In genomic region chr2:152506843-152507242, GRCh38 we compare ENCODE assay signal across 11 cellular contexts.
DNase-seq lines count a peak whose midpoint lies in the region; ATAC-seq and TF ChIP-seq lines count a peak whose summit lies in the region.
"Had no signal": no experiment of that assay in that cellular context is flagged by ENCODE, and none has a peak within 500 bp of the region (broad histone marks: within the 10 kb centered on the region; RNA-seq: fewer than 3 reads in every experiment).

No MANE protein-coding gene starts in this region.

- 81% methylated on average over 4 of the region's 4 CpGs for WGBS in prostate gland

- TF ChIP-seq CTCF in brain microvascular endothelial cell (IDR thresholded peaks at IDR 0.05; ENCODE audit: low read depth, low read length, missing control alignments) (no peak), prostate gland (IDR thresholded peaks at IDR 0.05) (no peak)

- H3K27ac ChIP-seq in ACC112 (ENCODE audit: low read depth, low read length) = peak overlapping the region; percentile 99
- peak overlapping the region; percentile 68 for H3K27ac ChIP-seq in brain microvascular endothelial cell
- no peak overlapping the region for H3K27ac ChIP-seq in prostate gland

- intact Hi-C loops in prostate gland (cut with DNase I) = no loop called here

- DNase-seq in brain microvascular endothelial cell (peak; percentile 88), NCI-H146 treated with DMSO at 0.1 percent for 48 hours (lab: John Stamatoyannopoulos, UW; ENCODE audit: unreplicated experiment) (no peak), prostate gland (ENCODE audit: low spot score) (no peak), hippocampal formation (lab: John Stamatoyannopoulos, UW) (no peak), NCI-H1694 treated with DMSO at 0.1 percent for 48 hours (lab: John Stamatoyannopoulos, UW) (no peak)
- DNase-seq: caudate nucleus, immature natural killer cell, MV-4-11 had no signal

- H3K4me3 ChIP-seq in ACC112 (ENCODE audit: low read depth, low read length) (peak overlapping the region; percentile 49), brain microvascular endothelial cell (ENCODE audit: low read depth, low read length) (no peak overlapping the region), prostate gland (no peak overlapping the region)

- H3K4me1 ChIP-seq in ACC112 (ENCODE audit: control insufficient read depth, insufficient read depth, low read length, unreplicated experiment) (peaks cover 47% of the 10 kb centered on the region), prostate gland (replicated peaks) (no peaks in the 10 kb centered on the region)

- ATAC-seq in GM19467 (IDR thresholded peaks at IDR 0.05; ENCODE audit: unreplicated experiment) = peak; percentile 43
- peak; percentile 52 for ATAC-seq in HG03439 (IDR thresholded peaks at IDR 0.05; ENCODE audit: unreplicated experiment)

- no peaks in the 10 kb centered on the region for H3K36me3 ChIP-seq in ACC112 (ENCODE audit: insufficient read depth, low read length)
- H3K36me3 ChIP-seq in brain microvascular endothelial cell (replicated peaks) = no peaks in the 10 kb centered on the region
- no peaks in the 10 kb centered on the region for H3K36me3 ChIP-seq in prostate gland

- H3K9me3 ChIP-seq in prostate gland = no peaks in the 10 kb centered on the region

- in situ Hi-C loops in brain microvascular endothelial cell (cut with HindIII; ENCODE audit: low pct_ligation_motif_present, low sequenced_read_pairs) = no loop called here

- H3K27me3 ChIP-seq in ACC112 (ENCODE audit: insufficient read depth, low read length) (no peaks in the 10 kb centered on the region), brain microvascular endothelial cell (replicated peaks) (no peaks in the 10 kb centered on the region), prostate gland (replicated peaks; ENCODE audit: insufficient read depth) (no peaks in the 10 kb centered on the region)

- H2AFZ ChIP-seq in ACC112 (ENCODE audit: low read length, unreplicated experiment) = no peak overlapping the region

- H3K79me2 ChIP-seq in ACC112 (ENCODE audit: control insufficient read depth, insufficient read depth, low read length, unreplicated experiment) = peaks cover 63% of the 10 kb centered on the region

- no peak for TF ChIP-seq POLR2A in prostate gland (IDR thresholded peaks at IDR 0.05)

Comparison
In these comparisons a context has a peak if more than half of its experiments do, and no peak if none do; other contexts are left out.
1. H3K27ac ChIP-seq: peak in ACC112 (single experiment) and brain microvascular endothelial cell (single experiment); none in prostate gland (0 of 2).